21 cellular contexts compared by ENCODE assay signal in genomic region chr1:18871401-18872070, GRCh38. TPM values are rescaled to one million over a fixed set of nuclear protein-coding genes. Genes with fewer than 3 reads are reported as not detected.
A peak's percentile ranks its signal among the peaks of the same experiment; 100 is the strongest.
DNase-seq lines count a peak whose midpoint lies in the region; ATAC-seq and TF ChIP-seq lines count a peak whose summit lies in the region.
"Had no signal": no experiment of that assay in that cellular context is flagged by ENCODE, and none has a peak within 500 bp of the region (broad histone marks: within the 10 kb centered on the region; RNA-seq: fewer than 3 reads in every experiment).

No MANE protein-coding gene starts in this region.

- no peak overlapping the region for H3K27ac ChIP-seq in heart right ventricle
- H3K27ac ChIP-seq in BLaER1 treated with 17β-estradiol and CSF1 and Interleukin-3, amounts not matched to agents 10 nM and 100 nM: peak overlapping the region in 1 of 11 experiments; percentile 8; a peak in 2 of 22 replicates
- no peak overlapping the region for H3K27ac ChIP-seq in naive thymus-derived CD4-positive, alpha-beta T cell (ENCODE audit: low read depth, low read length)
- H3K27ac ChIP-seq: A549, C4-2B had no signal

- no peaks in the 10 kb centered on the region for H3K4me1 Mint-ChIP-seq in naive thymus-derived CD4-positive, alpha-beta T cell
- H3K4me1 Mint-ChIP-seq: CD4-positive, CD25-positive, alpha-beta regulatory T cell had no signal

- WGBS in heart right ventricle, 2 donors: 87 to 90% methylated on average over 7 of the region's 7 CpGs

- H3K4me2 ChIP-seq in BLaER1 treated with 17β-estradiol and CSF1 and Interleukin-3, amounts not matched to agents 10 nM and 100 nM: peak overlapping the region; percentile 11 to 54 (median 42); a peak in 20 of 22 replicates
- H3K4me2 ChIP-seq: A549 had no signal

- no peak overlapping the region for H3K4me3 Mint-ChIP-seq in naive thymus-derived CD4-positive, alpha-beta T cell
- H3K4me3 Mint-ChIP-seq: CD4-positive, CD25-positive, alpha-beta regulatory T cell; CD8-positive, alpha-beta T cell; HFFc6 had no signal

- ATAC-seq in Right ventricle myocardium inferior (no peak), heart right ventricle (no peak)
- no peak for ATAC-seq in naive thymus-derived CD4-positive, alpha-beta T cell
- no peak for ATAC-seq in activated CD4-positive, CD25-positive, alpha-beta regulatory T cell treated with anti-CD3 and anti-CD28 coated beads, Interleukin-2, amount 50 U/mL, for 24 hours
- ATAC-seq: A549; CD8-positive, alpha-beta T cell had no signal

- H3K27me3 Mint-ChIP-seq in naive thymus-derived CD4-positive, alpha-beta T cell: peaks cover 4 to 7% (median 6%) of the 10 kb centered on the region in 5 donors

- peaks cover 0 to 10% (median 0%) of the 10 kb centered on the region in 11 experiments; a peak in 4 of 22 replicates for H4K20me1 ChIP-seq in BLaER1 treated with 17β-estradiol and CSF1 and Interleukin-3, amounts not matched to agents 10 nM and 100 nM

- H3K36me3 ChIP-seq in heart right ventricle: peaks cover 0 to 13% (median 0%) of the 10 kb centered on the region in 9 donors
- H3K36me3 ChIP-seq in BLaER1 treated with 17β-estradiol and CSF1 and Interleukin-3, amounts not matched to agents 10 nM and 100 nM: peaks cover 0 to 45% (median 21%) of the 10 kb centered on the region in 11 experiments; a peak in 10 of 22 replicates
- no peaks in the 10 kb centered on the region for H3K36me3 ChIP-seq in naive thymus-derived CD4-positive, alpha-beta T cell (ENCODE audit: control insufficient read depth in 2 of 3, insufficient read depth in 3 of 3, low read length in 3 of 3)
- H3K36me3 ChIP-seq: BE2C, HAP-1 had no signal

- TF ChIP-seq CTCF in heart right ventricle (IDR thresholded peaks at IDR 0.05): no peak

- no peaks in the 10 kb centered on the region for H3K9me3 ChIP-seq in heart right ventricle
- no peaks in the 10 kb centered on the region for H3K9me3 ChIP-seq in BLaER1 treated with 17β-estradiol and CSF1 and Interleukin-3, amounts not matched to agents 10 nM and 100 nM (replicated peaks in 1 of 11)
- H3K9me3 ChIP-seq in naive thymus-derived CD4-positive, alpha-beta T cell (ENCODE audit: control insufficient read depth in 2 of 3, low read length in 3 of 3): no peaks in the 10 kb centered on the region
- H3K9me3 ChIP-seq: A549, BE2C, Caco-2, HAP-1 had no signal

- H3K4me3 ChIP-seq in heart right ventricle: no peak overlapping the region
- H3K4me3 ChIP-seq in BLaER1 treated with 17β-estradiol and CSF1 and Interleukin-3, amounts not matched to agents 10 nM and 100 nM: no peak overlapping the region
- H3K4me3 ChIP-seq in naive thymus-derived CD4-positive, alpha-beta T cell (ENCODE audit: low read length): no peak overlapping the region
- H3K4me3 ChIP-seq: A549, HAP-1 had no signal

- peak; percentile 31 for DNase-seq in Right ventricle myocardium inferior (ENCODE audit: missing footprints)
- no peak for DNase-seq in heart right ventricle
- peak; percentile 45 for DNase-seq in myocyte (ENCODE audit: low read depth)
- no peak for DNase-seq in naive thymus-derived CD4-positive, alpha-beta T cell
- DNase-seq in activated CD4-positive, alpha-beta T cell treated with anti-CD3 and anti-CD28 coated beads, Interleukin-2, amount 50 U/mL, for 4 hours: no peak
- DNase-seq: 8988T; ACHN; AML-193; BE2C; Caco-2; CD4-positive, CD25-positive, alpha-beta regulatory T cell; CD8-positive, alpha-beta T cell; DMS153; DND-41; GOT3; HFFc6 had no signal

- H3K27ac Mint-ChIP-seq in naive thymus-derived CD4-positive, alpha-beta T cell: no peak overlapping the region
- H3K27ac Mint-ChIP-seq: CD4-positive, CD25-positive, alpha-beta regulatory T cell; CD8-positive, alpha-beta T cell; HFFc6 had no signal

- H3K9ac ChIP-seq in BLaER1 treated with 17β-estradiol and CSF1 and Interleukin-3, amounts not matched to agents 10 nM and 100 nM: no peak overlapping the region

- peaks cover 0 to 1% (median 0%) of the 10 kb centered on the region in 11 donors for H3K9me3 Mint-ChIP-seq in naive thymus-derived CD4-positive, alpha-beta T cell
- H3K9me3 Mint-ChIP-seq: CD4-positive, CD25-positive, alpha-beta regulatory T cell; CD8-positive, alpha-beta T cell; HFFc6 had no signal

- peaks cover 0 to 11% (median 6%) of the 10 kb centered on the region in 9 donors for H3K4me1 ChIP-seq in heart right ventricle
- peaks cover 11 to 36% (median 30%) of the 10 kb centered on the region in 10 experiments for H3K4me1 ChIP-seq in BLaER1 treated with 17β-estradiol and CSF1 and Interleukin-3, amounts not matched to agents 10 nM and 100 nM
- H3K4me1 ChIP-seq in naive thymus-derived CD4-positive, alpha-beta T cell (ENCODE audit: control insufficient read depth in 2 of 2, insufficient read depth in 2 of 2, low read length in 2 of 2): no peaks in the 10 kb centered on the region
- H3K4me1 ChIP-seq: A549, BE2C, Caco-2, HAP-1 had no signal

- H3K27me3 ChIP-seq in heart right ventricle: peaks cover 0 to 16% (median 0%) of the 10 kb centered on the region in 7 donors
- H3K27me3 ChIP-seq in BLaER1 treated with 17β-estradiol and CSF1 and Interleukin-3, amounts not matched to agents 10 nM and 100 nM: no peaks in the 10 kb centered on the region
- no peaks in the 10 kb centered on the region for H3K27me3 ChIP-seq in naive thymus-derived CD4-positive, alpha-beta T cell (ENCODE audit: control insufficient read depth in 2 of 2, insufficient read depth in 2 of 2, low read length in 2 of 2)
- H3K27me3 ChIP-seq: BE2C had no signal

- intact Hi-C loops in Right ventricle myocardium inferior (cut with DNase I) (no loop called here), heart right ventricle (cut with DNase I) (loop anchor here in 2 of 10 donors (5.0 kb wide), 1 partner anchor 274 kb away; no protein-coding TSS in a partner anchor)
- intact Hi-C loops in naive thymus-derived CD4-positive, alpha-beta T cell (cut with micrococcal nuclease): no loop called here

- POLR2A ChIA-PET in naive thymus-derived CD4-positive, alpha-beta T cell (lab: Charles Lee): no interaction called here

- no peaks in the 10 kb centered on the region for H3K36me3 Mint-ChIP-seq in naive thymus-derived CD4-positive, alpha-beta T cell
- H3K36me3 Mint-ChIP-seq: CD4-positive, CD25-positive, alpha-beta regulatory T cell; CD8-positive, alpha-beta T cell had no signal

- CTCF ChIA-PET in naive thymus-derived CD4-positive, alpha-beta T cell (lab: Charles Lee): interaction anchor here (0.6 kb wide), 1 partner anchor 308 kb away, joined by 4 read pairs; no protein-coding TSS in a partner anchor

RNA-seq across cellular contexts. Expression of gene TAS1R2, which starts 12.1 kb away (rescaled TPM):
- total RNA-seq in Right ventricle myocardium inferior (not detected), heart right ventricle (not detected), myocyte (0.05 TPM in 1 of 2 replicates, not detected in the other)
- not detected for polyA plus RNA-seq in heart right ventricle
- polyA plus RNA-seq in myocyte (2012): not detected
- not detected for total RNA-seq in naive thymus-derived CD4-positive, alpha-beta T cell
- polyA plus RNA-seq in naive thymus-derived CD4-positive, alpha-beta T cell: not detected
- total RNA-seq: Caco-2; CD4-positive, CD25-positive, alpha-beta regulatory T cell; CD8-positive, alpha-beta T cell; HFFc6 had no signal
- polyA plus RNA-seq: A549; CD4-positive, CD25-positive, alpha-beta regulatory T cell had no signal

RNA-seq across cellular contexts. Expression of gene ALDH4A1, which starts 30.8 kb away (rescaled TPM):
- total RNA-seq in Right ventricle myocardium inferior (31.2 TPM), heart right ventricle (10 to 100 TPM; 18.5 to 60.8 (median 44.7) TPM), myocyte (25.9 and 37.0 TPM in 2 replicates)
- polyA plus RNA-seq in heart right ventricle: 10 to 100 TPM; 12.7 to 24.0 TPM
- 17.1 TPM for polyA plus RNA-seq in myocyte (2012)
- total RNA-seq in naive thymus-derived CD4-positive, alpha-beta T cell: 1 to 10 TPM; 1.3 to 3.2 (median 1.6) TPM
- polyA plus RNA-seq in naive thymus-derived CD4-positive, alpha-beta T cell: 1 to 10 TPM in 1 of 2 donors, under 1 TPM in 1; 0.94 to 1.3 TPM

Comparison
In these comparisons a context has a peak if more than half of its experiments do, and no peak if none do; other contexts are left out.
1. DNase-seq: peak in Right ventricle myocardium inferior (single experiment) and myocyte (single experiment); none in heart right ventricle (0 of 2), naive thymus-derived CD4-positive, alpha-beta T cell (0 of 9) and activated CD4-positive, alpha-beta T cell treated with anti-CD3 and anti-CD28 coated beads, Interleukin-2, amount 50 U/mL, for 4 hours (0 of 2).